Comparison of ENCODE assay signal across 7 cellular contexts in genomic region chr11:102905848-102906247, GRCh38. TPM values are rescaled to one million over a fixed set of nuclear protein-coding genes. Genes with fewer than 3 reads are reported as not detected.
"Had no signal": no experiment of that assay in that cellular context is flagged by ENCODE, and none has a peak within 500 bp of the region (broad histone marks: within the 10 kb centered on the region; RNA-seq: fewer than 3 reads in every experiment).

No MANE protein-coding gene starts in this region.

RNA-seq across cellular contexts. Expression of gene MMP12, which starts 31.1 kb away (rescaled TPM):
- total RNA-seq: activated CD4-positive, alpha-beta memory T cell treated with anti-CD3 and anti-CD28 coated beads, Interleukin-2, amount 10 ng/mL, durations not matched to agents 7 days and 5 days; activated CD8-positive, alpha-beta memory T cell treated with anti-CD3 and anti-CD28 coated beads, Interleukin-2, amount 10 ng/mL, durations not matched to agents 7 days and 5 days; cardiac muscle cell; K562; NCI-H460; Right ventricle myocardium superior had no signal
- polyA plus RNA-seq: cardiac muscle cell, K562 had no signal

RNA-seq across cellular contexts. Expression of gene MMP13, which starts 49.7 kb away (rescaled TPM):
- total RNA-seq: activated CD4-positive, alpha-beta memory T cell treated with anti-CD3 and anti-CD28 coated beads, Interleukin-2, amount 10 ng/mL, durations not matched to agents 7 days and 5 days; activated CD8-positive, alpha-beta memory T cell treated with anti-CD3 and anti-CD28 coated beads, Interleukin-2, amount 10 ng/mL, durations not matched to agents 7 days and 5 days; aorta; cardiac muscle cell; K562; NCI-H460; Right ventricle myocardium superior had no signal
- polyA plus RNA-seq: cardiac muscle cell, K562 had no signal
